In genomic region chr16:81321537-81321936, GRCh38 we compare ENCODE assay signal across 27 cellular contexts. TPM values are rescaled to one million over a fixed set of nuclear protein-coding genes. Genes with fewer than 3 reads are reported as not detected.
A peak's percentile ranks its signal among the peaks of the same experiment; 100 is the strongest.
DNase-seq lines count a peak whose midpoint lies in the region; ATAC-seq, FAIRE-seq and TF ChIP-seq lines count a peak whose summit lies in the region.
"Had no signal": no experiment of that assay in that cellular context is flagged by ENCODE, and none has a peak within 500 bp of the region (broad histone marks: within the 10 kb centered on the region; RNA-seq: fewer than 3 reads in every experiment).

No MANE protein-coding gene starts in this region.

- no peak overlapping the region for H2AFZ ChIP-seq in astrocyte (ENCODE audit: low read depth, low read length)

- TF ChIP-seq CTCF in astrocyte (IDR thresholded peaks at IDR 0.05; ENCODE audit: insufficient read depth, low read depth, low read length) (no peak), vagina (IDR thresholded peaks at IDR 0.05) (no peak)
- no peak for TF ChIP-seq CTCF in activated CD8-positive, alpha-beta T cell treated with anti-CD3 and anti-CD28 coated beads for 36 hours (IDR thresholded peaks at IDR 0.05)

- CTCF ChIA-PET in activated CD8-positive, alpha-beta T cell treated with anti-CD3 and anti-CD28 coated beads for 36 hours (lab: Charles Lee), result no interaction called here

- H3K9me3 ChIP-seq in astrocyte (ENCODE audit: insufficient read depth, low read depth, low read length), result no peaks in the 10 kb centered on the region
- no peaks in the 10 kb centered on the region for H3K9me3 ChIP-seq in vagina
- H3K9me3 ChIP-seq in effector memory CD4-positive, alpha-beta T cell (ENCODE audit: control insufficient read depth, low read length), result no peaks in the 10 kb centered on the region
- H3K9me3 ChIP-seq: A549; BLaER1 treated with 17β-estradiol and CSF1 and Interleukin-3, amounts not matched to agents 10 nM and 100 nM; SK-N-SH had no signal

- no peak overlapping the region for H3K9ac ChIP-seq in astrocyte (ENCODE audit: low read length)
- H3K9ac ChIP-seq: BLaER1 treated with 17β-estradiol and CSF1 and Interleukin-3, amounts not matched to agents 10 nM and 100 nM; SK-N-SH had no signal

- no peak overlapping the region for H3K27ac ChIP-seq in astrocyte (ENCODE audit: low read depth, low read length)
- H3K27ac ChIP-seq in vagina, result peak overlapping the region; percentile 16
- no peak overlapping the region for H3K27ac ChIP-seq in effector memory CD4-positive, alpha-beta T cell (ENCODE audit: insufficient read depth, low read length, poor library complexity, severe bottlenecking)
- H3K27ac ChIP-seq: A549; BLaER1 treated with 17β-estradiol and CSF1 and Interleukin-3, amounts not matched to agents 10 nM and 100 nM; HL-60 had no signal

- no peak for DNase-seq in stimulated activated naive CD8-positive, alpha-beta T cell treated with anti-CD3 and anti-CD28 coated beads, Interleukin-15, amount 100 ng/mL, for 72 hours
- no peak for DNase-seq in stimulated activated naive CD8-positive, alpha-beta T cell treated with anti-CD3 and anti-CD28 coated beads, Interleukin-15, Interleukin-2, amounts not matched to agents 100 U/mL and 50 U/mL, for 24 hours
- DNase-seq in astrocyte (ENCODE audit: low read depth) (no peak), iris pigment epithelial cell (ENCODE audit: low read depth) (peak; percentile 28), vagina (ENCODE audit: extremely low spot score in 2 of 2) (no peak)
- DNase-seq in activated CD8-positive, alpha-beta T cell treated with anti-CD3 and anti-CD28 coated beads for 36 hours, result no peak
- no peak for DNase-seq in stimulated activated naive CD4-positive, alpha-beta T cell (lab: John Stamatoyannopoulos, UW)
- DNase-seq in effector memory CD4-positive, alpha-beta T cell, result no peak
- DNase-seq: AML-193; CD4-positive, alpha-beta T cell; DMS53; MV-4-11; NCI-H1105; NCI-H1436 treated with DMSO at 0.1 percent for 48 hours; NCI-H1930; NCI-H2107; NCI-H446; NCI-H524 treated with DMSO at 0.1 percent for 48 hours; NCI-H774; PC-3; SK-N-SH had no signal

- no peaks in the 10 kb centered on the region for H3K27me3 Mint-ChIP-seq in stimulated activated naive CD8-positive, alpha-beta T cell treated with anti-CD3 and anti-CD28 coated beads, Interleukin-15, amount 100 ng/mL, for 72 hours
- no peaks in the 10 kb centered on the region for H3K27me3 Mint-ChIP-seq in astrocyte (ENCODE audit: low read depth, unreplicated experiment)
- H3K27me3 Mint-ChIP-seq in activated CD8-positive, alpha-beta T cell treated with anti-CD3 and anti-CD28 coated beads for 36 hours, result no peaks in the 10 kb centered on the region
- H3K27me3 Mint-ChIP-seq: CD4-positive, alpha-beta T cell had no signal

- H3K27ac Mint-ChIP-seq in stimulated activated naive CD8-positive, alpha-beta T cell treated with anti-CD3 and anti-CD28 coated beads, Interleukin-15, amount 100 ng/mL, for 72 hours, result peak overlapping the region; percentile 36 to 90
- peak overlapping the region; percentile 88 for H3K27ac Mint-ChIP-seq in astrocyte (ENCODE audit: unreplicated experiment)
- no peak overlapping the region for H3K27ac Mint-ChIP-seq in activated CD8-positive, alpha-beta T cell treated with anti-CD3 and anti-CD28 coated beads for 36 hours
- H3K27ac Mint-ChIP-seq: CD4-positive, alpha-beta T cell had no signal

- ATAC-seq in stimulated activated naive CD8-positive, alpha-beta T cell treated with anti-CD3 and anti-CD28 coated beads, Interleukin-15, amount 100 ng/mL, for 72 hours, result no peak
- ATAC-seq in stimulated activated naive CD8-positive, alpha-beta T cell treated with anti-CD3 and anti-CD28 coated beads, Interleukin-15, Interleukin-2, amounts not matched to agents 100 U/mL and 50 U/mL, for 24 hours, result no peak
- no peak for ATAC-seq in activated CD8-positive, alpha-beta T cell treated with anti-CD3 and anti-CD28 coated beads for 36 hours
- ATAC-seq: A549 had no signal

- H4K20me1 ChIP-seq in astrocyte (ENCODE audit: insufficient read depth, low read length), result peaks cover 55% of the 10 kb centered on the region

- no peak for FAIRE-seq in astrocyte (lab: Jason Lieb, UNC)
- FAIRE-seq: A549, D721Med, GM18507, H1 had no signal

- H3K36me3 ChIP-seq in astrocyte (ENCODE audit: insufficient read depth, low read length) (no peaks in the 10 kb centered on the region), vagina (no peaks in the 10 kb centered on the region)
- H3K36me3 ChIP-seq in effector memory CD4-positive, alpha-beta T cell (ENCODE audit: control insufficient read depth, insufficient read depth, low read length), result no peaks in the 10 kb centered on the region

- peaks cover 20% of the 10 kb centered on the region for H3K4me1 ChIP-seq in astrocyte (ENCODE audit: insufficient read depth, low read length)
- peaks cover 75% of the 10 kb centered on the region for H3K4me1 ChIP-seq in vagina
- H3K4me1 ChIP-seq in effector memory CD4-positive, alpha-beta T cell (ENCODE audit: control insufficient read depth, insufficient read depth, low read length, poor library complexity, severe bottlenecking), result no peaks in the 10 kb centered on the region

- no peak for TF ChIP-seq POLR2A in vagina (IDR thresholded peaks at IDR 0.05)

- POLR2A ChIA-PET in activated CD8-positive, alpha-beta T cell treated with anti-CD3 and anti-CD28 coated beads for 36 hours (lab: Charles Lee), result no interaction called here

- H3K4me3 ChIP-seq in astrocyte (ENCODE audit: insufficient read depth, low read depth, low read length) (no peak overlapping the region), vagina (no peak overlapping the region)
- H3K4me3 ChIP-seq in effector memory CD4-positive, alpha-beta T cell (ENCODE audit: insufficient read depth, low read depth, low read length, poor library complexity, severe bottlenecking), result no peak overlapping the region
- H3K4me3 ChIP-seq: A549; BLaER1 treated with 17β-estradiol and CSF1 and Interleukin-3, amounts not matched to agents 10 nM and 100 nM had no signal

- no peak overlapping the region for H3K4me2 ChIP-seq in astrocyte (ENCODE audit: low read length)
- H3K4me2 ChIP-seq: A549; BLaER1 treated with 17β-estradiol and CSF1 and Interleukin-3, amounts not matched to agents 10 nM and 100 nM; SK-N-SH had no signal

- H3K4me3 Mint-ChIP-seq in stimulated activated naive CD8-positive, alpha-beta T cell treated with anti-CD3 and anti-CD28 coated beads, Interleukin-15, amount 100 ng/mL, for 72 hours, result no peak overlapping the region
- H3K4me3 Mint-ChIP-seq in astrocyte (ENCODE audit: unreplicated experiment), result no peak overlapping the region
- H3K4me3 Mint-ChIP-seq in activated CD8-positive, alpha-beta T cell treated with anti-CD3 and anti-CD28 coated beads for 36 hours, result no peak overlapping the region
- H3K4me3 Mint-ChIP-seq: CD4-positive, alpha-beta T cell had no signal

- no peaks in the 10 kb centered on the region for H3K9me3 Mint-ChIP-seq in stimulated activated naive CD8-positive, alpha-beta T cell treated with anti-CD3 and anti-CD28 coated beads, Interleukin-15, amount 100 ng/mL, for 72 hours
- no peaks in the 10 kb centered on the region for H3K9me3 Mint-ChIP-seq in astrocyte (ENCODE audit: unreplicated experiment)
- H3K9me3 Mint-ChIP-seq in activated CD8-positive, alpha-beta T cell treated with anti-CD3 and anti-CD28 coated beads for 36 hours, result no peaks in the 10 kb centered on the region
- H3K9me3 Mint-ChIP-seq: CD4-positive, alpha-beta T cell had no signal

- H3K79me2 ChIP-seq in astrocyte (ENCODE audit: insufficient read depth, low read length), result peaks cover 87% of the 10 kb centered on the region

- H3K27me3 ChIP-seq in astrocyte (ENCODE audit: insufficient read depth, low read length) (no peaks in the 10 kb centered on the region), vagina (no peaks in the 10 kb centered on the region)
- no peaks in the 10 kb centered on the region for H3K27me3 ChIP-seq in effector memory CD4-positive, alpha-beta T cell (replicated peaks; ENCODE audit: control insufficient read depth, insufficient read depth, low read length, poor library complexity, severe bottlenecking)
- H3K27me3 ChIP-seq: BLaER1 treated with 17β-estradiol and CSF1 and Interleukin-3, amounts not matched to agents 10 nM and 100 nM had no signal

- intact Hi-C loops in vagina (cut with DNase I), result no loop called here
- intact Hi-C loops in activated CD8-positive, alpha-beta T cell treated with anti-CD3 and anti-CD28 coated beads for 36 hours (cut with micrococcal nuclease), result no loop called here

- peaks cover 7% of the 10 kb centered on the region for H3K36me3 Mint-ChIP-seq in astrocyte (ENCODE audit: low read depth, unreplicated experiment)
- H3K36me3 Mint-ChIP-seq in activated CD8-positive, alpha-beta T cell treated with anti-CD3 and anti-CD28 coated beads for 36 hours (ENCODE audit: low read depth), result no peaks in the 10 kb centered on the region

- H3K4me1 Mint-ChIP-seq in stimulated activated naive CD8-positive, alpha-beta T cell treated with anti-CD3 and anti-CD28 coated beads, Interleukin-15, amount 100 ng/mL, for 72 hours, result peaks cover 61% of the 10 kb centered on the region
- peaks cover 39% of the 10 kb centered on the region for H3K4me1 Mint-ChIP-seq in astrocyte (ENCODE audit: low read depth, unreplicated experiment)
- H3K4me1 Mint-ChIP-seq in activated CD8-positive, alpha-beta T cell treated with anti-CD3 and anti-CD28 coated beads for 36 hours (ENCODE audit: low read depth), result peaks cover 45% of the 10 kb centered on the region

RNA-seq across cellular contexts. Expression of gene GAN, which starts 6.8 kb away (rescaled TPM):
- total RNA-seq in astrocyte, result 18.0 and 20.9 TPM in 2 replicates
- total RNA-seq in vagina, result 20.9 TPM
- total RNA-seq in activated CD8-positive, alpha-beta T cell treated with anti-CD3 and anti-CD28 coated beads for 36 hours, result 10 to 100 TPM; 11.5 to 12.3 TPM
